Comparison of ENCODE assay signal across 12 cellular contexts in genomic region chr18:55478301-55478660, GRCh38.
A peak's percentile ranks its signal among the peaks of the same experiment; 100 is the strongest.
DNase-seq lines count a peak whose midpoint lies in the region; ATAC-seq and TF ChIP-seq lines count a peak whose summit lies in the region.
"Had no signal": no experiment of that assay in that cellular context is flagged by ENCODE, and none has a peak within 500 bp of the region (broad histone marks: within the 10 kb centered on the region; RNA-seq: fewer than 3 reads in every experiment).

No MANE protein-coding gene starts in this region.

- H3K4me1 Mint-ChIP-seq in nephron progenitor cell, result peaks cover 44% of the 10 kb centered on the region

- H3K27ac Mint-ChIP-seq in nephron progenitor cell, result peak overlapping the region; percentile 4

- H3K4me3 ChIP-seq in AG04450 (ENCODE audit: low read depth, low read length) (peak overlapping the region; percentile 67), Loucy (ENCODE audit: low read length, poor library complexity, severe bottlenecking) (no peak overlapping the region), esophagus muscularis mucosa (peak overlapping the region; percentile 45 to 65 (median 58))

- TF ChIP-seq POLR2A in esophagus muscularis mucosa (IDR thresholded peaks at IDR 0.05; ENCODE audit: low read depth), result no peak

- H3K36me3 ChIP-seq in Loucy (ENCODE audit: insufficient read depth, low read length), result no peaks in the 10 kb centered on the region
- H3K36me3 ChIP-seq in esophagus muscularis mucosa, result no peaks in the 10 kb centered on the region

- H3K27me3 ChIP-seq in AG04450 (ENCODE audit: control insufficient read depth, insufficient read depth, low read length) (no peaks in the 10 kb centered on the region), Loucy (ENCODE audit: insufficient read depth, low read length, poor library complexity, severe bottlenecking) (no peaks in the 10 kb centered on the region), esophagus muscularis mucosa (no peaks in the 10 kb centered on the region)

- H3K9me3 Mint-ChIP-seq in nephron progenitor cell, result peaks cover 6% of the 10 kb centered on the region

- no peak for ATAC-seq in HG02970 (IDR thresholded peaks at IDR 0.05; ENCODE audit: low FRiP score, unreplicated experiment)

- H3F3A ChIP-seq in Loucy (ENCODE audit: low read depth), result no peaks in the 10 kb centered on the region

- no peaks in the 10 kb centered on the region for H3K9me3 ChIP-seq in AG04450 (ENCODE audit: control insufficient read depth, insufficient read depth, low read length)
- no peaks in the 10 kb centered on the region for H3K9me3 ChIP-seq in Loucy (ENCODE audit: insufficient read depth, low read depth, low read length)
- H3K9me3 ChIP-seq in esophagus muscularis mucosa, result no peaks in the 10 kb centered on the region

- no peaks in the 10 kb centered on the region for H3K27me3 Mint-ChIP-seq in nephron progenitor cell (ENCODE audit: low read depth, poor library complexity)

- DNase-seq in AG04450 (ENCODE audit: low read depth, low spot score) (no peak), esophagus muscularis mucosa (ENCODE audit: extremely low spot score) (no peak), nephron progenitor cell (no peak), SHP77 (lab: John Stamatoyannopoulos, UW) (no peak), CD1c-positive myeloid dendritic cell (ENCODE audit: extremely low spot score) (no peak), NCI-H748 (lab: John Stamatoyannopoulos, UW; ENCODE audit: unreplicated experiment) (no peak)
- DNase-seq: activated CD4-positive, alpha-beta T cell treated with anti-CD3 and anti-CD28 coated beads, Interleukin-2, amount 50 U/mL, for 1 hour; cortex of kidney; DMS153; NK-92 treated with Interleukin-12 subunit alpha and Interleukin-12 subunit beta, amount 100 ng/mL, for 24 hours had no signal

- no peaks in the 10 kb centered on the region for H3K79me2 ChIP-seq in Loucy (ENCODE audit: insufficient read depth, low read length)

- H3K4me1 ChIP-seq in Loucy (ENCODE audit: insufficient read depth, low read length, poor library complexity, severe bottlenecking) (peaks cover 14% of the 10 kb centered on the region), esophagus muscularis mucosa (peaks cover 0 to 19% (median 13%) of the 10 kb centered on the region in 4 donors)

- WGBS in esophagus muscularis mucosa, result 67% methylated on average over 4 of the region's 4 CpGs

- peak overlapping the region; percentile 81 for H3K4me2 ChIP-seq in Loucy (ENCODE audit: low read depth, low read length, poor library complexity, severe bottlenecking)

- intact Hi-C loops in esophagus muscularis mucosa (cut with DNase I), result loop anchor here (5.0 kb wide), 2 partner anchors 56 to 109 kb away; partner anchors contain the start of gene TCF4

- TF ChIP-seq CTCF in AG04450 (IDR thresholded peaks at IDR 0.05; ENCODE audit: low read depth, low read length), result no peak
- no peak for TF ChIP-seq CTCF in Loucy (conservative IDR thresholded peaks at IDR 0.05; ENCODE audit: low read length)
- no peak for TF ChIP-seq CTCF in esophagus muscularis mucosa (IDR thresholded peaks at IDR 0.05)
- no peak for TF ChIP-seq CTCF in nephron progenitor cell (IDR thresholded peaks at IDR 0.05)

- H3K9ac ChIP-seq in Loucy (ENCODE audit: low read depth, low read length, poor library complexity, severe bottlenecking), result peak overlapping the region; percentile 62

- POLR2A ChIA-PET in AG04450 (lab: Yijun Ruan, JAX), result no interaction called here

- CTCF ChIA-PET in AG04450 (lab: Charles Lee), result no interaction called here

- no peak overlapping the region for H3K4me3 Mint-ChIP-seq in nephron progenitor cell

- H4K20me1 ChIP-seq in Loucy (ENCODE audit: insufficient read depth, low read length, poor library complexity, severe bottlenecking), result no peaks in the 10 kb centered on the region

- no peak overlapping the region; the same call in 1 of the 2 replicates for H2AFZ ChIP-seq in Loucy (ENCODE audit: low read length)

- H3K27ac ChIP-seq in AG04450 (ENCODE audit: low read depth, low read length) (peak overlapping the region; percentile 69), esophagus muscularis mucosa (replicated peaks in 1 of 4) (peak overlapping the region; percentile 75 to 80 (median 78))

- no peaks in the 10 kb centered on the region for H3K9me2 ChIP-seq in Loucy (replicated peaks; ENCODE audit: low read depth, low read length)

- no peak for TF ChIP-seq EP300 in esophagus muscularis mucosa (IDR thresholded peaks at IDR 0.05)

- H3K36me3 Mint-ChIP-seq in nephron progenitor cell (ENCODE audit: low read depth), result peaks cover 46% of the 10 kb centered on the region
